Comparison of ENCODE assay signal across 11 cellular contexts in the genomic region with DNA sequence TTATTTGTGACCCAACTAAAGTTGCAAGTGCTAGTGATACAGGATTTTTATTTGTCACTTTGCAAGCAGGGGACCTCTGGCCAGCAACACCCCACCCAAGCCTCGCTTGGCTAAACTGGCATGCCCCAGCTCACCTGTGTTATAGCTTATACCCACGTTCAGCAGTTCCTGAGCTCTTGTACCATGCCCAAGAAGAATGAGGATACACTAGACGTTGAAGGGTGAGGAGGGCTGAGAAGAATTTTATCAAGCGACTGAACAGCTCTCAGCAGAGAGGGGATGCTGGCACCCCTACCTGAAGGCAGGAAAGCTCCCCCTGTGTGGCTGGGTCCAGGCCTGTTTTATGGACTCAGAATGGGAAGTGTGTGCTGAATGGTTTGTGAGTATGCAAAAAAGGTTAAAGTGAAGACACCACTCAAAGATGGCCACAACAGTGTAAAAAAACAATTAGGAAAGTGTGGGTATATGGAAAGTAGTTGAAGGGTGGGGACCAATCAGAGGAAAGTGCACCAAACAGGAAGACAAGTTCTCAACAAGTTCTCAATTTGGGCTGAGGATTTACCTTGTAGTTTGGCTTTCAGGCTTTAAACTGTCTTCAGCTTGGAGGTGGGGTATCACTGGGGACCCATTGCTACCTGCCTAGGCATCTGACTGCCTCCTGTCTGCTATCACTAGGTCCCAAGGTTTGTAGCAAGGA. TPM values are rescaled to one million over a fixed set of nuclear protein-coding genes. Genes with fewer than 3 reads are reported as not detected.
DNase-seq lines count a peak whose midpoint lies in the region; ATAC-seq and TF ChIP-seq lines count a peak whose summit lies in the region.
"Had no signal": no experiment of that assay in that cellular context is flagged by ENCODE, and none has a peak within 500 bp of the region (broad histone marks: within the 10 kb centered on the region; RNA-seq: fewer than 3 reads in every experiment).

No MANE protein-coding gene starts in this region.

- H3K27ac Mint-ChIP-seq in activated T-helper 2 cell treated with anti-CD3 and anti-CD28 coated beads, Interferon-gamma antibody, Interleukin-2, Interleukin-4, amounts not matched to agents 10 μg/mL and 5 μg/mL and 100 μg/mL, durations not matched to agents 14 hours and 24 hours and 36 hours = peak overlapping the region; percentile 100
- peak overlapping the region; percentile 98 for H3K27ac Mint-ChIP-seq in memory B cell

- H3K27me3 ChIP-seq in right atrium auricular region = no peaks in the 10 kb centered on the region
- no peaks in the 10 kb centered on the region for H3K27me3 ChIP-seq in vagina
- H3K27me3 ChIP-seq: cardiac muscle cell had no signal

- ATAC-seq in Right ventricle myocardium inferior (no peak), memory B cell (ENCODE audit: low read depth) (no peak), HG03520 (IDR thresholded peaks at IDR 0.05; ENCODE audit: unreplicated experiment) (no peak)

- peaks cover 16% of the 10 kb centered on the region for H3K9me3 Mint-ChIP-seq in activated T-helper 2 cell treated with anti-CD3 and anti-CD28 coated beads, Interferon-gamma antibody, Interleukin-2, Interleukin-4, amounts not matched to agents 10 μg/mL and 5 μg/mL and 100 μg/mL, durations not matched to agents 14 hours and 24 hours and 36 hours
- peaks cover 8% of the 10 kb centered on the region for H3K9me3 Mint-ChIP-seq in memory B cell

- no peak for DNase-seq in right atrium auricular region (ENCODE audit: low spot score)
- no peak for DNase-seq in Right ventricle myocardium inferior (ENCODE audit: missing footprints)
- DNase-seq in activated T-helper 2 cell treated with anti-CD3 and anti-CD28 coated beads, Interferon-gamma antibody, Interleukin-2, Interleukin-4, amounts not matched to agents 10 μg/mL and 5 μg/mL and 100 μg/mL, durations not matched to agents 14 hours and 24 hours and 36 hours (ENCODE audit: low spot score) = no peak
- no peak for DNase-seq in memory B cell (ENCODE audit: low spot score in 2 of 2)
- DNase-seq in vagina (ENCODE audit: extremely low spot score in 2 of 2) = no peak
- DNase-seq in NCI-H1694 (lab: John Stamatoyannopoulos, UW) = no peak
- no peak for DNase-seq in effector CD4-positive, alpha-beta T cell
- DNase-seq: NCI-H2107; stimulated activated CD4-positive, alpha-beta T cell treated with anti-CD3 and anti-CD28 coated beads, Interleukin-2, amount 100 ng/mL, for 24 hours had no signal

- H3K9me3 ChIP-seq in right atrium auricular region (no peaks in the 10 kb centered on the region), vagina (no peaks in the 10 kb centered on the region)

- peaks cover 31% of the 10 kb centered on the region for H3K4me1 Mint-ChIP-seq in activated T-helper 2 cell treated with anti-CD3 and anti-CD28 coated beads, Interferon-gamma antibody, Interleukin-2, Interleukin-4, amounts not matched to agents 10 μg/mL and 5 μg/mL and 100 μg/mL, durations not matched to agents 14 hours and 24 hours and 36 hours (ENCODE audit: low read depth)
- peaks cover 53% of the 10 kb centered on the region for H3K4me1 Mint-ChIP-seq in memory B cell

- peaks cover 0 to 11% of the 10 kb centered on the region in 2 donors for H3K4me1 ChIP-seq in right atrium auricular region
- peaks cover 16% of the 10 kb centered on the region for H3K4me1 ChIP-seq in vagina

- H3K27ac ChIP-seq in right atrium auricular region (peak overlapping the region; percentile 88 to 95), vagina (no peak overlapping the region)

- intact Hi-C loops in Right ventricle myocardium inferior (cut with DNase I) (no loop called here), vagina (cut with DNase I) (no loop called here)
- intact Hi-C loops in activated T-helper 2 cell treated with anti-CD3 and anti-CD28 coated beads, Interferon-gamma antibody, Interleukin-2, Interleukin-4, amounts not matched to agents 10 μg/mL and 5 μg/mL and 100 μg/mL, durations not matched to agents 14 hours and 24 hours and 36 hours (cut with micrococcal nuclease) = loop anchor here (1.0 kb wide), 1 partner anchor 15 kb away; a partner anchor contains a TSS

- TF ChIP-seq CTCF in right atrium auricular region (IDR thresholded peaks at IDR 0.05) (no peak), vagina (IDR thresholded peaks at IDR 0.05) (no peak)

- no peaks in the 10 kb centered on the region for H3K27me3 Mint-ChIP-seq in activated T-helper 2 cell treated with anti-CD3 and anti-CD28 coated beads, Interferon-gamma antibody, Interleukin-2, Interleukin-4, amounts not matched to agents 10 μg/mL and 5 μg/mL and 100 μg/mL, durations not matched to agents 14 hours and 24 hours and 36 hours (ENCODE audit: low read depth)
- H3K27me3 Mint-ChIP-seq in memory B cell = no peaks in the 10 kb centered on the region

- no peak overlapping the region for H3K4me3 ChIP-seq in right atrium auricular region
- H3K4me3 ChIP-seq in vagina = no peak overlapping the region
- H3K4me3 ChIP-seq: cardiac muscle cell had no signal

- TF ChIP-seq POLR2A in vagina (IDR thresholded peaks at IDR 0.05) = no peak

- H3K36me3 ChIP-seq in right atrium auricular region (peaks cover 18% of the 10 kb centered on the region), vagina (peaks cover 0 to 16% of the 10 kb centered on the region in 2 donors)

- H3K36me3 Mint-ChIP-seq in activated T-helper 2 cell treated with anti-CD3 and anti-CD28 coated beads, Interferon-gamma antibody, Interleukin-2, Interleukin-4, amounts not matched to agents 10 μg/mL and 5 μg/mL and 100 μg/mL, durations not matched to agents 14 hours and 24 hours and 36 hours (ENCODE audit: low read depth) = peaks cover 54% of the 10 kb centered on the region
- H3K36me3 Mint-ChIP-seq in memory B cell = peaks cover 24% of the 10 kb centered on the region

- peak overlapping the region; percentile 59 for H3K4me3 Mint-ChIP-seq in activated T-helper 2 cell treated with anti-CD3 and anti-CD28 coated beads, Interferon-gamma antibody, Interleukin-2, Interleukin-4, amounts not matched to agents 10 μg/mL and 5 μg/mL and 100 μg/mL, durations not matched to agents 14 hours and 24 hours and 36 hours (ENCODE audit: low read depth)
- H3K4me3 Mint-ChIP-seq in memory B cell = peak overlapping the region; percentile 42

RNA-seq across cellular contexts. Expression of a gene that starts 14.9 kb away (rescaled TPM):
- total RNA-seq in right atrium auricular region = 10 to 100 TPM in 1 of 2 donors, 1 to 10 TPM in 1; 7.6 to 13.9 TPM
- total RNA-seq in Right ventricle myocardium inferior = 14.5 TPM
- 20.2 and 23.0 TPM in 2 replicates for total RNA-seq in activated T-helper 2 cell treated with anti-CD3 and anti-CD28 coated beads, Interferon-gamma antibody, Interleukin-2, Interleukin-4, amounts not matched to agents 10 μg/mL and 5 μg/mL and 100 μg/mL, durations not matched to agents 14 hours and 24 hours and 36 hours
- 18.4 TPM for total RNA-seq in vagina

RNA-seq across cellular contexts. Expression of a gene that starts 27.4 kb away (rescaled TPM):
- total RNA-seq in right atrium auricular region = not detected
- not detected for total RNA-seq in Right ventricle myocardium inferior
- not detected in 2 replicates for total RNA-seq in activated T-helper 2 cell treated with anti-CD3 and anti-CD28 coated beads, Interferon-gamma antibody, Interleukin-2, Interleukin-4, amounts not matched to agents 10 μg/mL and 5 μg/mL and 100 μg/mL, durations not matched to agents 14 hours and 24 hours and 36 hours
- not detected for total RNA-seq in vagina
- total RNA-seq: cardiac muscle cell had no signal

RNA-seq across cellular contexts. Expression of a gene that starts 32.4 kb away (rescaled TPM):
- total RNA-seq in right atrium auricular region = 1 to 10 TPM; 5.6 to 8.7 TPM
- total RNA-seq in Right ventricle myocardium inferior = 9.4 TPM
- total RNA-seq in activated T-helper 2 cell treated with anti-CD3 and anti-CD28 coated beads, Interferon-gamma antibody, Interleukin-2, Interleukin-4, amounts not matched to agents 10 μg/mL and 5 μg/mL and 100 μg/mL, durations not matched to agents 14 hours and 24 hours and 36 hours = 36.4 and 41.9 TPM in 2 replicates
- 13.0 TPM for total RNA-seq in vagina
